In the genomic region with DNA sequence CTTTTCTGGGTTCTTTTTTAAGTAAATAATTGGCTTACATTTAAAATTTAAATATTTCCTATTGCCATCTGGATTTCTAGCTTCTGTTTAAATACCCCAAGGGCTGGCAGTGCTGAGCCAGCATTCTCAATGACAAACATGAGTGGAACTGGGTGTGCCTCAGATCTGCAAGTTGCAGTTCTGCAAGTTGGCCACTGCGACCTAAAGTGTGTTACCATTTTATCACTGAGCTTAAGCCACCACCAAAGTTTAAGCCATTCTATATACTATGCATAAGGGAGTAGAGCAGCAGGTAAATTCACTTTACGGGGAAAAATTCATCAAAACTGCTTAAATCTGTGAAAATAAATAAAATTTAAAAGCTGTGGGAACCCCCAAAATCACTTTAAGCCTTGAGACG, we compare ENCODE assay signal across 8 cellular contexts. TPM values are rescaled to one million over a fixed set of nuclear protein-coding genes. Genes with fewer than 3 reads are reported as not detected.
DNase-seq lines count a peak whose midpoint lies in the region; ATAC-seq and TF ChIP-seq lines count a peak whose summit lies in the region.
"Not testable (repeated sequence)": the region's sequence is repeated elsewhere in the genome, so short reads cannot be mapped to it uniquely, and the experiment has no call there.

No MANE protein-coding gene starts in this region.

- not testable (repeated sequence) for H3K27ac Mint-ChIP-seq in CD14-positive monocyte; naive thymus-derived CD4-positive, alpha-beta T cell; stimulated activated naive CD8-positive, alpha-beta T cell treated with anti-CD3 and anti-CD28 coated beads, Interleukin-15, amount 100 ng/mL, for 72 hours

- not testable (repeated sequence) for H3K9me3 ChIP-seq in colonic mucosa; left ventricle myocardium inferior (replicated peaks); naive thymus-derived CD4-positive, alpha-beta T cell (ENCODE audit: control insufficient read depth in 2 of 3, low read length in 3 of 3)

- not testable (repeated sequence) for H3K4me3 ChIP-seq in colonic mucosa; left ventricle myocardium inferior; naive thymus-derived CD4-positive, alpha-beta T cell (ENCODE audit: low read length)

- H3K9me3 Mint-ChIP-seq in CD14-positive monocyte; naive thymus-derived CD4-positive, alpha-beta T cell; stimulated activated naive CD8-positive, alpha-beta T cell treated with anti-CD3 and anti-CD28 coated beads, Interleukin-15, amount 100 ng/mL, for 72 hours: not testable (repeated sequence)

- DNase-seq in CD14-positive monocyte (ENCODE audit: low spot score); colonic mucosa; left ventricle myocardium inferior; stimulated activated naive CD8-positive, alpha-beta T cell treated with anti-CD3 and anti-CD28 coated beads, Interleukin-15, amount 100 ng/mL, for 72 hours: not testable (repeated sequence)
- DNase-seq in NCI-H82 (lab: John Stamatoyannopoulos, UW), result peak; percentile 18
- peak in 3 of 9 donors; percentile 10 to 15 (median 12) for DNase-seq in naive thymus-derived CD4-positive, alpha-beta T cell

- intact Hi-C loops in CD14-positive monocyte (cut with micrococcal nuclease); colonic mucosa (cut with DNase I); left ventricle myocardium inferior (cut with micrococcal nuclease); naive thymus-derived CD4-positive, alpha-beta T cell (cut with micrococcal nuclease): not testable (repeated sequence)

- H3K36me3 ChIP-seq in colonic mucosa; left ventricle myocardium inferior; naive thymus-derived CD4-positive, alpha-beta T cell (ENCODE audit: control insufficient read depth in 2 of 3, insufficient read depth in 3 of 3, low read length in 3 of 3): not testable (repeated sequence)

- not testable (repeated sequence) for H3K9ac ChIP-seq in colonic mucosa (ENCODE audit: low read depth in 2 of 2, low read length in 2 of 2)

- TF ChIP-seq CTCF in CD14-positive monocyte (IDR thresholded peaks at IDR 0.05), result peak; percentile 52
- peak; percentile 15; the same call in 1 of the 2 replicates for TF ChIP-seq CTCF in VCaP (conservative IDR thresholded peaks at IDR 0.05)
- peak; percentile 37 for TF ChIP-seq CTCF in colonic mucosa (IDR thresholded peaks at IDR 0.05)
- peak; percentile 53 for TF ChIP-seq CTCF in left ventricle myocardium inferior (IDR thresholded peaks at IDR 0.05; ENCODE audit: borderline replicate concordance)

- ATAC-seq in GM18868 (IDR thresholded peaks at IDR 0.05; ENCODE audit: unreplicated experiment), result peak; percentile 75
- peak; percentile 72 for ATAC-seq in naive thymus-derived CD4-positive, alpha-beta T cell
- peak; percentile 62 for ATAC-seq in stimulated activated naive CD8-positive, alpha-beta T cell treated with anti-CD3 and anti-CD28 coated beads, Interleukin-15, amount 100 ng/mL, for 72 hours

- not testable (repeated sequence) for H3K27me3 ChIP-seq in colonic mucosa; left ventricle myocardium inferior (ENCODE audit: low read depth); naive thymus-derived CD4-positive, alpha-beta T cell (ENCODE audit: control insufficient read depth in 2 of 2, insufficient read depth in 2 of 2, low read length in 2 of 2)

- H3K27me3 Mint-ChIP-seq in CD14-positive monocyte (ENCODE audit: low read depth in 3 of 3); naive thymus-derived CD4-positive, alpha-beta T cell; stimulated activated naive CD8-positive, alpha-beta T cell treated with anti-CD3 and anti-CD28 coated beads, Interleukin-15, amount 100 ng/mL, for 72 hours: not testable (repeated sequence)

- H3K36me3 Mint-ChIP-seq in CD14-positive monocyte, result not testable (repeated sequence)
- H3K36me3 Mint-ChIP-seq in naive thymus-derived CD4-positive, alpha-beta T cell, result peaks cover 0 to 34% (median 17%) of the 10 kb centered on the region in 5 donors

- not testable (repeated sequence) for H3K4me1 ChIP-seq in colonic mucosa; left ventricle myocardium inferior; naive thymus-derived CD4-positive, alpha-beta T cell (ENCODE audit: control insufficient read depth in 2 of 2, insufficient read depth in 2 of 2, low read length in 2 of 2)

- POLR2A ChIA-PET in naive thymus-derived CD4-positive, alpha-beta T cell (lab: Charles Lee), result not testable (repeated sequence)

- CTCF ChIA-PET in naive thymus-derived CD4-positive, alpha-beta T cell (lab: Charles Lee), result not testable (repeated sequence)

- peaks cover 37% of the 10 kb centered on the region for H3K4me1 Mint-ChIP-seq in CD14-positive monocyte
- peaks cover 0 to 10% (median 3%) of the 10 kb centered on the region in 7 donors for H3K4me1 Mint-ChIP-seq in naive thymus-derived CD4-positive, alpha-beta T cell
- H3K4me1 Mint-ChIP-seq in stimulated activated naive CD8-positive, alpha-beta T cell treated with anti-CD3 and anti-CD28 coated beads, Interleukin-15, amount 100 ng/mL, for 72 hours, result not testable (repeated sequence)

- not testable (repeated sequence) for H3K27ac ChIP-seq in VCaP; colonic mucosa; left ventricle myocardium inferior (replicated peaks); naive thymus-derived CD4-positive, alpha-beta T cell (ENCODE audit: low read depth, low read length)

- not testable (repeated sequence) for H3K4me3 Mint-ChIP-seq in CD14-positive monocyte; naive thymus-derived CD4-positive, alpha-beta T cell; stimulated activated naive CD8-positive, alpha-beta T cell treated with anti-CD3 and anti-CD28 coated beads, Interleukin-15, amount 100 ng/mL, for 72 hours

RNA-seq across cellular contexts. Expression of gene DHRS4L2, which starts 11.5 kb away (rescaled TPM):
- polyA plus RNA-seq in CD14-positive monocyte, result 10 to 100 TPM; 42.6 to 46.6 TPM
- total RNA-seq in colonic mucosa, result 10 to 100 TPM; 32.5 to 43.8 TPM
- 15.7 TPM for total RNA-seq in left ventricle myocardium inferior
- total RNA-seq in naive thymus-derived CD4-positive, alpha-beta T cell, result 10 to 100 TPM; 11.0 to 25.7 (median 16.8) TPM
- polyA plus RNA-seq in naive thymus-derived CD4-positive, alpha-beta T cell, result 10 to 100 TPM; 11.7 to 21.0 TPM

RNA-seq across cellular contexts. Expression of gene DHRS4, which starts 23.6 kb away (rescaled TPM):
- polyA plus RNA-seq in CD14-positive monocyte, result 10 to 100 TPM; 63.2 to 68.1 TPM
- total RNA-seq in colonic mucosa (10 to 100 TPM; 34.0 to 74.4 TPM), left ventricle myocardium inferior (30.8 TPM)
- 10 to 100 TPM in 4 of 5 experiments, 1 to 10 TPM in 1; 7.8 to 19.9 (median 17.5) TPM for total RNA-seq in naive thymus-derived CD4-positive, alpha-beta T cell
- 10 to 100 TPM; 30.1 to 31.8 TPM for polyA plus RNA-seq in naive thymus-derived CD4-positive, alpha-beta T cell
